Comparison of ENCODE assay signal across 1 cellular context in the genomic region with DNA sequence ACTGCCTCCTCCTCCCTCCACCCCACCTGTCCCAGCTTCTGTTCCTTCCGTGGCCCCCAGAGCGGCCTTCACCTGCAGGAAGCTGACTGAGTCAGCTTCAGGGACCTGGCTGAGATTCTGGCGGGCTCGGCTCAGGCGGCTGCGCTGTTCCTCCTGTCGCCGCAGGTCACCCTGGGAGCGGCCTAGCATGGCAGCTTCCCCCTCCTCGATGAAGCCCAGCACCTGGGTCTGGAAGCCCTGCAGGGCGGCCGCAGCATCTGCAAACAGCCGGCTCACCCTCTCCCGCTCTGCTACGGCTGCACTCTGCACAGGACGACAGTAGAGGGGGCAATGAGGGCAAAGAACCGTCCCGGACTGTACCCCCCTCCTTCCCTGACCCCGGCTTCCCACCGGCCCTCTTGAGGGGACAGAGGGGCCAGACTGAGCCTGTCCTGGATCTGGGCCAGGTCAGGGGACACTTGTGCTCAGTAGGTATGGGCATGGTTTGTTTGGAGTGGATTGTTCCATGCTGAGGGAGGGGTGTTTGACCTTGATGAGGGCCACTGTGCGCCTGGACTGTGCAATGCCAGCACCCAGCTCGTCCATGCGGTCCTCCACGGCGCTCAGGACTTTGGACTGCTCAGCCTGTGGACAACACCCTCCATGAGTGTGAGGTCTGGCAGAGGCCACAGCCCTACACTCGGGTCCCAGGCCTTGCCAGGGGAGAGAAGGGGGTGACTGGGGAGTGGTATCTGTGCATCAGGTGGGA.
TF ChIP-seq lines count a peak whose summit lies in the region.

No MANE protein-coding gene starts in this region.

TF ChIP-seq in endothelial cell of umbilical vein, 7 proteins besides CTCF, POLR2A, EP300 and RAD21:
- TF ChIP-seq POLR2AphosphoS5 (IDR thresholded peaks at IDR 0.05; ENCODE audit: insufficient read depth, low read depth, low read length) (peak; percentile 55), GATA2 (IDR thresholded peaks at IDR 0.05; ENCODE audit: insufficient read depth, insufficient read length, low read depth, low read length) (no peak)
TF ChIP-seq in endothelial cell of umbilical vein: peak in this region for 1.
